In the genomic region with DNA sequence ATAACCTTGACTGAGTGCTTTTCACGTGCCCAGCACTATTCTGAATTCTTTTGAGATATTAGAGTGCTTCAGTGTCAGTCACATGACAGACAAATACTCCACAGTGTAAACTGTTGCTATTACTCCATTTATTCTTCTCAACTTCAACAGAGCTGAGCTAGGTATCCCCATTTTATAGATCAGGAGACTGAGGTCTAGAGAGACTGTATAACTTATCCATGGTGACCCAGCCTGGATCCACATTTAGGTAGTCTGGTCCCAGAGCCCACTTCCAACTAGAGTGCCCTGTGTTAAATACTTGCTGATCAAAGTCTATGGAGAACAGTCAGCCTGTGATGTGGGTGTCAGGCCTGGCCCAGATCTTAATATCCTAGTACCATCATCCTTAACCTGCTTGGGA, we compare ENCODE assay signal across 33 cellular contexts. TPM values are rescaled to one million over a fixed set of nuclear protein-coding genes. Genes with fewer than 3 reads are reported as not detected.
DNase-seq lines count a peak whose midpoint lies in the region; ATAC-seq and TF ChIP-seq lines count a peak whose summit lies in the region.
"Had no signal": no experiment of that assay in that cellular context is flagged by ENCODE, and none has a peak within 500 bp of the region (broad histone marks: within the 10 kb centered on the region; RNA-seq: fewer than 3 reads in every experiment).

No MANE protein-coding gene starts in this region.

- no peak overlapping the region for H3K4me3 Mint-ChIP-seq in CD14-positive monocyte
- no peak overlapping the region for H3K4me3 Mint-ChIP-seq in T-cell
- H3K4me3 Mint-ChIP-seq: activated CD8-positive, alpha-beta memory T cell treated with anti-CD3 and anti-CD28 coated beads, Interleukin-2, amount 10 ng/mL, durations not matched to agents 7 days and 5 days; activated naive CD8-positive, alpha-beta T cell treated with anti-CD3 and anti-CD28 coated beads, Interleukin-2, amount 10 ng/mL, durations not matched to agents 7 days and 5 days; dendritic cell treated with granulocyte-macrophage colony-stimulating factor and Interleukin-4, amounts not matched to agents 40 ng/mL and 50 ng/mL, for 4 days; nephron; stimulated activated naive CD8-positive, alpha-beta T cell treated with anti-CD3 and anti-CD28 coated beads, Interleukin-15, amount 100 ng/mL, for 72 hours had no signal

- H3K36me3 ChIP-seq in right lobe of liver: peaks cover 0 to 87% (median 40%) of the 10 kb centered on the region in 4 donors

- H3K4me1 ChIP-seq in right lobe of liver: peaks cover 0 to 86% (median 43%) of the 10 kb centered on the region in 4 donors

- no peaks in the 10 kb centered on the region for H3K9me3 ChIP-seq in right lobe of liver
- H3K9me3 ChIP-seq: A549, ascending aorta, mucosa of descending colon, thoracic aorta, vagina had no signal

- peaks cover 35% of the 10 kb centered on the region for H3K4me1 Mint-ChIP-seq in CD14-positive monocyte
- H3K4me1 Mint-ChIP-seq in T-cell: peaks cover 31 to 39% (median 34%) of the 10 kb centered on the region in 3 donors

- TF ChIP-seq CTCF in CD14-positive monocyte (IDR thresholded peaks at IDR 0.05): no peak
- no peak for TF ChIP-seq CTCF in right lobe of liver (IDR thresholded peaks at IDR 0.05)

- POLR2A ChIA-PET in T-cell (lab: Charles Lee): no interaction called here

- H3K27me3 Mint-ChIP-seq in CD14-positive monocyte (ENCODE audit: low read depth in 3 of 3): no peaks in the 10 kb centered on the region
- no peaks in the 10 kb centered on the region for H3K27me3 Mint-ChIP-seq in T-cell
- H3K27me3 Mint-ChIP-seq: activated CD8-positive, alpha-beta memory T cell treated with anti-CD3 and anti-CD28 coated beads, Interleukin-2, amount 10 ng/mL, durations not matched to agents 7 days and 5 days; activated naive CD8-positive, alpha-beta T cell treated with anti-CD3 and anti-CD28 coated beads, Interleukin-2, amount 10 ng/mL, durations not matched to agents 7 days and 5 days; dendritic cell treated with granulocyte-macrophage colony-stimulating factor and Interleukin-4, amounts not matched to agents 40 ng/mL and 50 ng/mL, for 4 days; stimulated activated naive CD8-positive, alpha-beta T cell treated with anti-CD3 and anti-CD28 coated beads, Interleukin-15, amount 100 ng/mL, for 72 hours had no signal

- H3K4me3 ChIP-seq in right lobe of liver: peak overlapping the region in 2 of 3 donors; percentile 12 to 17
- H3K4me3 ChIP-seq: A549, ascending aorta, cardiac muscle cell, mucosa of descending colon, SK-N-MC, thoracic aorta, vagina had no signal

- no peak for TF ChIP-seq POLR2A in right lobe of liver (IDR thresholded peaks at IDR 0.05)

- H3K27ac ChIP-seq in right lobe of liver: peak overlapping the region; percentile 9 to 90 (median 59)
- H3K27ac ChIP-seq: A549, ascending aorta, cardiac muscle cell, KMS-11, SK-N-MC, thoracic aorta, vagina had no signal

- DNase-seq in activated naive CD4-positive, alpha-beta T cell treated with anti-CD3 and anti-CD28 coated beads, Interleukin-2, amount 50 U/mL, for 72 hours (ENCODE audit: low spot score in 2 of 2): no peak
- DNase-seq in activated naive CD4-positive, alpha-beta T cell treated with anti-CD3 and anti-CD28 coated beads, Interleukin-2, amount 50 U/mL, for 16 hours: no peak
- DNase-seq in CD14-positive monocyte (ENCODE audit: low spot score): no peak
- DNase-seq in T-cell: no peak
- DNase-seq in right lobe of liver: no peak
- DNase-seq in HuH-7 (ENCODE audit: low spot score): no peak
- DNase-seq: activated CD4-positive, alpha-beta T cell treated with anti-CD3 and anti-CD28 coated beads, Interleukin-2, amount 50 U/mL, for 4 hours; activated naive CD8-positive, alpha-beta T cell treated with anti-CD3 and anti-CD28 coated beads, Interleukin-2, amount 10 ng/mL, durations not matched to agents 7 days and 5 days; erythroblast; H7; kidney glomerular epithelial cell; MM.1S; NCI-H1105 treated with DMSO at 0.1 percent for 48 hours; NCI-H1930; NCI-H2171 treated with DMSO at 0.1 percent for 48 hours; NCI-H510A treated with DMSO at 0.1 percent for 48 hours; OCI-M1; stimulated activated naive CD8-positive, alpha-beta T cell treated with anti-CD3 and anti-CD28 coated beads, Interleukin-15, amount 100 ng/mL, for 72 hours had no signal

- no peak for ATAC-seq in activated naive CD4-positive, alpha-beta T cell treated with anti-CD3 and anti-CD28 coated beads, Interleukin-2, amount 50 U/mL, for 72 hours
- ATAC-seq in T-cell (replicated peaks in 1 of 4) (no peak), right lobe of liver (no peak), HG03280 (IDR thresholded peaks at IDR 0.05; ENCODE audit: unreplicated experiment) (no peak), HG02970 (IDR thresholded peaks at IDR 0.05; ENCODE audit: low FRiP score, unreplicated experiment) (no peak)
- ATAC-seq: A549; activated CD4-positive, CD25-positive, alpha-beta regulatory T cell treated with anti-CD3 and anti-CD28 coated beads, Interleukin-2, amount 50 U/mL, for 24 hours; activated CD8-positive, alpha-beta memory T cell treated with anti-CD3 and anti-CD28 coated beads, Interleukin-2, amount 10 ng/mL, durations not matched to agents 7 days and 5 days; stimulated activated naive CD8-positive, alpha-beta T cell treated with anti-CD3 and anti-CD28 coated beads, Interleukin-15, amount 100 ng/mL, for 72 hours had no signal

- H3K27ac Mint-ChIP-seq in activated naive CD4-positive, alpha-beta T cell treated with anti-CD3 and anti-CD28 coated beads, Interleukin-2, amount 50 U/mL, for 72 hours: peak overlapping the region; percentile 24 to 35
- H3K27ac Mint-ChIP-seq in CD14-positive monocyte (peak overlapping the region in 4 of 7 donors; percentile 12 to 77 (median 22)), T-cell (peak overlapping the region; percentile 41 to 63)
- H3K27ac Mint-ChIP-seq: activated CD8-positive, alpha-beta memory T cell treated with anti-CD3 and anti-CD28 coated beads, Interleukin-2, amount 10 ng/mL, durations not matched to agents 7 days and 5 days; activated naive CD8-positive, alpha-beta T cell treated with anti-CD3 and anti-CD28 coated beads, Interleukin-2, amount 10 ng/mL, durations not matched to agents 7 days and 5 days; dendritic cell treated with granulocyte-macrophage colony-stimulating factor and Interleukin-4, amounts not matched to agents 40 ng/mL and 50 ng/mL, for 4 days; nephron had no signal

- intact Hi-C loops in CD14-positive monocyte (cut with micrococcal nuclease): loop anchor here in 1 of 2 donors (10.0 kb wide), 2 partner anchors 95 to 215 kb away; partner anchors contain the start of gene XYLB
- intact Hi-C loops in right lobe of liver (cut with DNase I): no loop called here

- H3K27me3 ChIP-seq in right lobe of liver: no peaks in the 10 kb centered on the region
- H3K27me3 ChIP-seq: ascending aorta, cardiac muscle cell, vagina had no signal

- 15% methylated on average over 1 of the region's 1 CpG for WGBS in right lobe of liver (ENCODE audit: insufficient coverage, low coverage, low lambda C conversion rate, missing lambda C conversion rate)

- H3K36me3 Mint-ChIP-seq in activated naive CD4-positive, alpha-beta T cell treated with anti-CD3 and anti-CD28 coated beads, Interleukin-2, amount 50 U/mL, for 72 hours: peaks cover 5 to 21% of the 10 kb centered on the region in 2 donors
- H3K36me3 Mint-ChIP-seq in CD14-positive monocyte (peaks cover 92 to 97% of the 10 kb centered on the region in 2 donors), T-cell (peaks cover 50% of the 10 kb centered on the region)

- CTCF ChIA-PET in T-cell (lab: Charles Lee): interaction anchor here in 1 of 2 donors (0.7 kb wide), 1 partner anchor 351 kb away, joined by 4 read pairs; no protein-coding TSS in a partner anchor

- no peaks in the 10 kb centered on the region for H3K9me3 Mint-ChIP-seq in activated naive CD4-positive, alpha-beta T cell treated with anti-CD3 and anti-CD28 coated beads, Interleukin-2, amount 50 U/mL, for 72 hours
- no peaks in the 10 kb centered on the region for H3K9me3 Mint-ChIP-seq in CD14-positive monocyte
- no peaks in the 10 kb centered on the region for H3K9me3 Mint-ChIP-seq in T-cell
- H3K9me3 Mint-ChIP-seq: activated naive CD8-positive, alpha-beta T cell treated with anti-CD3 and anti-CD28 coated beads, Interleukin-2, amount 10 ng/mL, durations not matched to agents 7 days and 5 days; dendritic cell treated with granulocyte-macrophage colony-stimulating factor and Interleukin-4, amounts not matched to agents 40 ng/mL and 50 ng/mL, for 4 days; nephron; stimulated activated naive CD8-positive, alpha-beta T cell treated with anti-CD3 and anti-CD28 coated beads, Interleukin-15, amount 100 ng/mL, for 72 hours had no signal

RNA-seq across cellular contexts. Expression of gene ACAA1, which starts 6.7 kb away (rescaled TPM):
- 10 to 100 TPM; 73.9 to 83.9 TPM for total RNA-seq in activated naive CD4-positive, alpha-beta T cell treated with anti-CD3 and anti-CD28 coated beads, Interleukin-2, amount 50 U/mL, for 72 hours
- 100 to 1,000 TPM; 123 to 133 TPM for polyA plus RNA-seq in CD14-positive monocyte
- total RNA-seq in T-cell (10 to 100 TPM; 70.7 to 97.1 (median 90.8) TPM), right lobe of liver (100 to 1,000 TPM; 192 to 441 (median 309) TPM)

RNA-seq across cellular contexts. Expression of gene MYD88, which starts 8.2 kb away (rescaled TPM):
- 10 to 100 TPM; 23.5 to 41.2 TPM for total RNA-seq in activated naive CD4-positive, alpha-beta T cell treated with anti-CD3 and anti-CD28 coated beads, Interleukin-2, amount 50 U/mL, for 72 hours
- 100 to 1,000 TPM; 398 to 427 TPM for polyA plus RNA-seq in CD14-positive monocyte
- 10 to 100 TPM; 32.4 to 68.5 (median 56.6) TPM for total RNA-seq in T-cell
- 10 to 100 TPM; 24.3 to 57.3 (median 37.0) TPM for total RNA-seq in right lobe of liver
- total RNA-seq: G401 had no signal

RNA-seq across cellular contexts. Expression of gene OXSR1, which starts 35.1 kb away (rescaled TPM):
- 10 to 100 TPM; 46.8 to 58.3 TPM for total RNA-seq in activated naive CD4-positive, alpha-beta T cell treated with anti-CD3 and anti-CD28 coated beads, Interleukin-2, amount 50 U/mL, for 72 hours
- 10 to 100 TPM in 1 of 2 donors, 1 to 10 TPM in 1; 9.4 to 12.3 TPM for polyA plus RNA-seq in CD14-positive monocyte
- total RNA-seq in T-cell (10 to 100 TPM; 30.7 to 40.4 (median 37.4) TPM), right lobe of liver (10 to 100 TPM; 12.0 to 20.3 (median 15.2) TPM)
